Comparison of ENCODE assay signal across 1 cellular context in genomic region chr17:44362964-44363612, GRCh38.
TF ChIP-seq lines count a peak whose summit lies in the region.

No MANE protein-coding gene starts in this region.

TF ChIP-seq in WTC11, 78 proteins besides CTCF, POLR2A, EP300 and RAD21 (continued from another document):
- no peak for TF ChIP-seq ATF6 (CRISPR knock-in tag; IDR thresholded peaks at IDR 0.05)
